ENCODE assay signal across 13 cellular contexts in genomic region chr3:171175840-171176239, GRCh38.
DNase-seq lines count a peak whose midpoint lies in the region; ATAC-seq and TF ChIP-seq lines count a peak whose summit lies in the region.
"Had no signal": no experiment of that assay in that cellular context is flagged by ENCODE, and none has a peak within 500 bp of the region (broad histone marks: within the 10 kb centered on the region; RNA-seq: fewer than 3 reads in every experiment).

No MANE protein-coding gene starts in this region.

- no peak overlapping the region for H3K4me3 Mint-ChIP-seq in CD4-positive, alpha-beta T cell

- CTCF ChIA-PET in CD4-positive, alpha-beta T cell (lab: Charles Lee) = no interaction called here

- in situ Hi-C loops in transverse colon (cut with MboI; ENCODE audit: low pct_ligation_motif_present in 1 of 4, low pct_unique_long_range_greater_than_20kb in 1 of 4, low sequenced_read_pairs in 3 of 4) = no loop called here

- TF ChIP-seq POLR2A in transverse colon (IDR thresholded peaks at IDR 0.05) = no peak

- peak overlapping the region; percentile 27 for H3K4me3 ChIP-seq in MG63
- H3K4me3 ChIP-seq in dorsolateral prefrontal cortex = peak overlapping the region in 21 of 59 donors; percentile 2 to 41 (median 19)
- no peak overlapping the region for H3K4me3 ChIP-seq in lower lobe of right lung
- H3K4me3 ChIP-seq in transverse colon = no peak overlapping the region

- intact Hi-C loops in dorsolateral prefrontal cortex (cut with DNase I) = loop anchor here in 1 of 2 donors (10.0 kb wide), 1 partner anchor 659 kb away; no protein-coding TSS in a partner anchor
- intact Hi-C loops in lower lobe of right lung (cut with DNase I) = no loop called here
- intact Hi-C loops in transverse colon (cut with DNase I; ENCODE audit: low total_unique reads) = no loop called here
- intact Hi-C loops in CD4-positive, alpha-beta T cell (cut with DNase I, micrococcal nuclease) = no loop called here

- 49 to 67% methylated on average over 4 of the region's 4 CpGs for WGBS in transverse colon (ENCODE audit: low coverage in 1 of 2), 2 donors

- H3K9me3 Mint-ChIP-seq in CD4-positive, alpha-beta T cell = no peaks in the 10 kb centered on the region
- H3K9me3 Mint-ChIP-seq: activated T-helper 2 cell treated with anti-CD3 and anti-CD28 coated beads, Interferon-gamma antibody, Interleukin-2, Interleukin-4, amounts not matched to agents 10 μg/mL and 5 μg/mL and 100 μg/mL, durations not matched to agents 14 hours and 24 hours and 36 hours had no signal

- peaks cover 87% of the 10 kb centered on the region for H3K36me3 Mint-ChIP-seq in CD4-positive, alpha-beta T cell (ENCODE audit: low read depth)

- H3K27me3 ChIP-seq in MG63 (no peaks in the 10 kb centered on the region), dorsolateral prefrontal cortex (no peaks in the 10 kb centered on the region), lower lobe of right lung (ENCODE audit: low read depth) (no peaks in the 10 kb centered on the region), transverse colon (no peaks in the 10 kb centered on the region)
- H3K27me3 ChIP-seq in CD4-positive, alpha-beta T cell (ENCODE audit: control insufficient read depth, insufficient read depth, low read length) = no peaks in the 10 kb centered on the region

- H3K27me3 Mint-ChIP-seq in CD4-positive, alpha-beta T cell = no peaks in the 10 kb centered on the region

- POLR2A ChIA-PET in CD4-positive, alpha-beta T cell (lab: Charles Lee) = no interaction called here

- ATAC-seq in lower lobe of right lung (no peak), GM19023 (IDR thresholded peaks at IDR 0.05; ENCODE audit: unreplicated experiment) (no peak)
- no peak for ATAC-seq in stimulated activated naive CD8-positive, alpha-beta T cell treated with anti-CD3 and anti-CD28 coated beads, Interleukin-15, Interleukin-2, amounts not matched to agents 100 U/mL and 50 U/mL, for 24 hours
- ATAC-seq in CD4-positive, alpha-beta T cell (ENCODE audit: poor library complexity) = no peak

- peak overlapping the region in 52 of 59 donors; percentile 9 to 97 (median 88) for H3K27ac ChIP-seq in dorsolateral prefrontal cortex
- peak overlapping the region; percentile 26 for H3K27ac ChIP-seq in lower lobe of right lung
- H3K27ac ChIP-seq in transverse colon = peak overlapping the region; percentile 37 to 71 (median 43)
- no peak overlapping the region for H3K27ac ChIP-seq in CD4-positive, alpha-beta T cell (ENCODE audit: low read depth, low read length)
- H3K27ac ChIP-seq: epithelial cell of prostate had no signal

- peaks cover 8% of the 10 kb centered on the region for H3K4me1 ChIP-seq in lower lobe of right lung
- H3K4me1 ChIP-seq in transverse colon = peaks cover 3 to 30% (median 16%) of the 10 kb centered on the region in 4 donors

- H3K9me3 ChIP-seq in MG63 = no peaks in the 10 kb centered on the region
- H3K9me3 ChIP-seq in lower lobe of right lung = no peaks in the 10 kb centered on the region
- H3K9me3 ChIP-seq in transverse colon = no peaks in the 10 kb centered on the region
- H3K9me3 ChIP-seq in CD4-positive, alpha-beta T cell (ENCODE audit: control insufficient read depth, low read length) = no peaks in the 10 kb centered on the region
- H3K9me3 ChIP-seq: Caco-2 had no signal

- TF ChIP-seq EP300 in transverse colon (IDR thresholded peaks at IDR 0.05; ENCODE audit: low read depth) = no peak

- H3K27ac Mint-ChIP-seq in CD4-positive, alpha-beta T cell = no peak overlapping the region
- H3K27ac Mint-ChIP-seq: activated T-helper 2 cell treated with anti-CD3 and anti-CD28 coated beads, Interferon-gamma antibody, Interleukin-2, Interleukin-4, amounts not matched to agents 10 μg/mL and 5 μg/mL and 100 μg/mL, durations not matched to agents 14 hours and 24 hours and 36 hours had no signal

- TF ChIP-seq CTCF in dorsolateral prefrontal cortex (IDR thresholded peaks at IDR 0.05 in 54 of 56, conservative IDR thresholded peaks at IDR 0.05 in 2 of 56; ENCODE audit: low read depth in 1 of 56, partially characterized antibody in 56 of 56) = no peak
- no peak for TF ChIP-seq CTCF in lower lobe of right lung (IDR thresholded peaks at IDR 0.05)
- TF ChIP-seq CTCF in transverse colon (IDR thresholded peaks at IDR 0.05) = no peak
- TF ChIP-seq CTCF in CD4-positive, alpha-beta T cell (IDR thresholded peaks at IDR 0.05) = no peak

- DNase-seq in MG63 (no peak), dorsolateral prefrontal cortex (no peak), lower lobe of right lung (no peak), transverse colon (no peak), nucleus accumbens (lab: John Stamatoyannopoulos, UW) (no peak)
- DNase-seq in stimulated activated naive CD8-positive, alpha-beta T cell treated with anti-CD3 and anti-CD28 coated beads, Interleukin-15, Interleukin-2, amounts not matched to agents 100 U/mL and 50 U/mL, for 24 hours = no peak
- no peak for DNase-seq in CD4-positive, alpha-beta T cell
- DNase-seq: activated CD4-positive, alpha-beta T cell treated with anti-CD3 and anti-CD28 coated beads, Interleukin-2, amount 50 U/mL, for 1 hour; Caco-2; T-helper 1 cell had no signal

- H3K36me3 ChIP-seq in MG63 (no peaks in the 10 kb centered on the region), lower lobe of right lung (peaks cover 9% of the 10 kb centered on the region), transverse colon (no peaks in the 10 kb centered on the region)

- peaks cover 35% of the 10 kb centered on the region for H3K4me1 Mint-ChIP-seq in CD4-positive, alpha-beta T cell (ENCODE audit: low read depth)
